Comparison of ENCODE assay signal across 34 cellular contexts in the genomic region with DNA sequence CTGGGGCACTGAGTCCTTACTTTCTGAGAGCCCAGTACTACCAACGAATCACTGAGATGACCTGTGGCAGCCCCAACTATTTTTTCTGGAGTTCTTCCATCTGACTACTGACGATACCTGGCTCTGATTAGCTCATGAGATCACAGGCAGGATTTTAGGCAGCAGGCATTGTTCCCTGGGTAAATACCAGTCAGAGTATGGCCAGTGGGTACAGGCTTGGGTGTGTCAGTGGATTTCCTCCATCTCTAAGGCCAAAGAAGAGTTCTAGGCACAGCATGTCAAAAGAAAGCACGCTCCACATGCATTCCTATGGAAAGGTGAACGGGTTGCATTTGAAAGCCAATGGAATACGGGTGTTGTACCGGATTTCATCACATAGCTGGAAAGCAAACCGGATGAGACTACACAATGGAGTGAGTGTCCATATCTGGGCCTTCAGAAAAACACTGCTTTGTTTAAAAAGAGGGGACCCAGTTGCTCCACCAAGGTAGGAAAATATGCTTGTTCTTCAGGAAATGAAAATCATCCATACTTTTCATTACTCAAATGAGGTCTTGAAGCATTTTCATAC. TPM values are rescaled to one million over a fixed set of nuclear protein-coding genes. Genes with fewer than 3 reads are reported as not detected.
"Had no signal": no experiment of that assay in that cellular context is flagged by ENCODE, and none has a peak within 500 bp of the region (broad histone marks: within the 10 kb centered on the region; RNA-seq: fewer than 3 reads in every experiment).

No MANE protein-coding gene starts in this region.

- H3K27me3 ChIP-seq: brain microvascular endothelial cell, gastroesophageal sphincter, pancreas, sigmoid colon had no signal

- H3K4me1 Mint-ChIP-seq: activated CD4-positive, alpha-beta T cell treated with anti-CD3 and anti-CD28 coated beads, Interleukin-2, amount 10 ng/mL, durations not matched to agents 24 days and 14 days; immature natural killer cell; naive thymus-derived CD4-positive, alpha-beta T cell; stimulated activated effector memory CD8-positive, alpha-beta T cell treated with anti-CD3 and anti-CD28 coated beads, Interleukin-12 subunit alpha, Interleukin-12 subunit beta, amount 100 ng/mL, for 72 hours had no signal

- H3K27me3 Mint-ChIP-seq: activated CD4-positive, alpha-beta memory T cell treated with anti-CD3 and anti-CD28 coated beads for 36 hours; activated CD4-positive, alpha-beta T cell treated with anti-CD3 and anti-CD28 coated beads, Interleukin-2, amount 10 ng/mL, durations not matched to agents 24 days and 14 days; activated T-cell treated with anti-CD3 and anti-CD28 coated beads, Interleukin-2, amount 50 U/mL, for 24 hours; stimulated activated naive CD8-positive, alpha-beta T cell treated with anti-CD3 and anti-CD28 coated beads, Interleukin-15, Interleukin-2, amounts not matched to agents 100 ng/mL and 50 ng/mL, for 24 hours had no signal

- FAIRE-seq: astrocyte, kidney, pancreas, small intestine, urothelium cell line had no signal

- DNase-seq: activated CD4-positive, alpha-beta memory T cell treated with anti-CD3 and anti-CD28 coated beads for 36 hours; activated CD4-positive, alpha-beta T cell treated with anti-CD3 and anti-CD28 coated beads, Interleukin-2, amount 10 ng/mL, durations not matched to agents 24 days and 14 days; activated CD8-positive, alpha-beta memory T cell treated with anti-CD3 and anti-CD28 coated beads, Interleukin-2, amount 50 U/mL, for 4 hours; activated gamma-delta T cell treated with Interleukin-2 at 50 U/mL for 16 hours; activated naive CD4-positive, alpha-beta T cell treated with anti-CD3 and anti-CD28 coated beads, Interleukin-2, amount 50 U/mL, for 16 hours; activated T-cell treated with anti-CD3 and anti-CD28 coated beads, Interleukin-2, amount 50 U/mL, for 24 hours; amniotic stem cell; brain microvascular endothelial cell; central memory CD4-positive, alpha-beta T cell; head of caudate nucleus; hippocampal formation; immature natural killer cell; kidney; left colon; midbrain; naive thymus-derived CD4-positive, alpha-beta T cell; pancreas; retina; sigmoid colon; small intestine; stimulated activated CD4-positive, alpha-beta T cell treated with anti-CD3 and anti-CD28 coated beads, Interleukin-4, amount 100 ng/mL, for 24 hours; trophoblast cell had no signal

- H3K27ac Mint-ChIP-seq: activated CD4-positive, alpha-beta memory T cell treated with anti-CD3 and anti-CD28 coated beads for 36 hours; activated CD4-positive, alpha-beta T cell treated with anti-CD3 and anti-CD28 coated beads, Interleukin-2, amount 10 ng/mL, durations not matched to agents 24 days and 14 days; activated T-cell treated with anti-CD3 and anti-CD28 coated beads, Interleukin-2, amount 50 U/mL, for 24 hours; immature natural killer cell; naive thymus-derived CD4-positive, alpha-beta T cell; stimulated activated effector memory CD8-positive, alpha-beta T cell treated with anti-CD3 and anti-CD28 coated beads, Interleukin-12 subunit alpha, Interleukin-12 subunit beta, amount 100 ng/mL, for 72 hours; stimulated activated naive CD8-positive, alpha-beta T cell treated with anti-CD3 and anti-CD28 coated beads, Interleukin-15, Interleukin-2, amounts not matched to agents 100 ng/mL and 50 ng/mL, for 24 hours had no signal

- H3K4me3 ChIP-seq: gastroesophageal sphincter, pancreas, prostate gland, sigmoid colon, thoracic aorta had no signal

- H3K9me3 ChIP-seq: gastroesophageal sphincter, pancreas, prostate gland, sigmoid colon, thoracic aorta had no signal

- H3K4me3 Mint-ChIP-seq: activated CD4-positive, alpha-beta memory T cell treated with anti-CD3 and anti-CD28 coated beads for 36 hours; activated CD4-positive, alpha-beta T cell treated with anti-CD3 and anti-CD28 coated beads, Interleukin-2, amount 10 ng/mL, durations not matched to agents 24 days and 14 days; activated T-cell treated with anti-CD3 and anti-CD28 coated beads, Interleukin-2, amount 50 U/mL, for 24 hours; immature natural killer cell; naive thymus-derived CD4-positive, alpha-beta T cell; stimulated activated effector memory CD8-positive, alpha-beta T cell treated with anti-CD3 and anti-CD28 coated beads, Interleukin-12 subunit alpha, Interleukin-12 subunit beta, amount 100 ng/mL, for 72 hours; stimulated activated naive CD8-positive, alpha-beta T cell treated with anti-CD3 and anti-CD28 coated beads, Interleukin-15, Interleukin-2, amounts not matched to agents 100 ng/mL and 50 ng/mL, for 24 hours had no signal

- H3K9me3 Mint-ChIP-seq: activated CD4-positive, alpha-beta memory T cell treated with anti-CD3 and anti-CD28 coated beads for 36 hours; activated CD4-positive, alpha-beta T cell treated with anti-CD3 and anti-CD28 coated beads, Interleukin-2, amount 10 ng/mL, durations not matched to agents 24 days and 14 days; activated T-cell treated with anti-CD3 and anti-CD28 coated beads, Interleukin-2, amount 50 U/mL, for 24 hours; stimulated activated effector memory CD8-positive, alpha-beta T cell treated with anti-CD3 and anti-CD28 coated beads, Interleukin-12 subunit alpha, Interleukin-12 subunit beta, amount 100 ng/mL, for 72 hours; stimulated activated naive CD8-positive, alpha-beta T cell treated with anti-CD3 and anti-CD28 coated beads, Interleukin-15, Interleukin-2, amounts not matched to agents 100 ng/mL and 50 ng/mL, for 24 hours had no signal

- H3K36me3 Mint-ChIP-seq: activated CD4-positive, alpha-beta memory T cell treated with anti-CD3 and anti-CD28 coated beads for 36 hours; immature natural killer cell; naive thymus-derived CD4-positive, alpha-beta T cell; stimulated activated effector memory CD8-positive, alpha-beta T cell treated with anti-CD3 and anti-CD28 coated beads, Interleukin-12 subunit alpha, Interleukin-12 subunit beta, amount 100 ng/mL, for 72 hours had no signal

- H3K36me3 ChIP-seq: brain microvascular endothelial cell, gastroesophageal sphincter, pancreas, prostate gland, sigmoid colon, thoracic aorta had no signal

- H3K4me1 ChIP-seq: gastroesophageal sphincter, pancreas, prostate gland, sigmoid colon had no signal

- H3K27ac ChIP-seq: brain microvascular endothelial cell, gastroesophageal sphincter, pancreas, prostate gland, sigmoid colon, thoracic aorta had no signal

RNA-seq across cellular contexts. Expression of gene PAX9, which starts 55.0 kb away (rescaled TPM):
- total RNA-seq: activated CD4-positive, alpha-beta memory T cell treated with anti-CD3 and anti-CD28 coated beads for 36 hours; activated CD4-positive, alpha-beta T cell treated with anti-CD3 and anti-CD28 coated beads, Interleukin-2, amount 10 ng/mL, durations not matched to agents 24 days and 14 days; activated CD8-positive, alpha-beta memory T cell treated with anti-CD3 and anti-CD28 coated beads for 36 hours; fibroblast of lung; fibroblast of villous mesenchyme; liver; naive thymus-derived CD4-positive, alpha-beta T cell had no signal
- polyA plus RNA-seq: neural cell had no signal
